22 cellular contexts compared by ENCODE assay signal in genomic region chr5:133383580-133383939, GRCh38.
"Had no signal": no experiment of that assay in that cellular context is flagged by ENCODE, and none has a peak within 500 bp of the region (broad histone marks: within the 10 kb centered on the region; RNA-seq: fewer than 3 reads in every experiment).

No MANE protein-coding gene starts in this region.

- H3K4me3 ChIP-seq: body of pancreas, esophagus muscularis mucosa, gastroesophageal sphincter, heart left ventricle, lower lobe of right lung, suprapubic skin, upper lobe of left lung had no signal

- H3K36me3 Mint-ChIP-seq: activated naive CD8-positive, alpha-beta T cell treated with anti-CD3 and anti-CD28 coated beads, Interleukin-2, amount 10 ng/mL, durations not matched to agents 7 days and 5 days had no signal

- H3K27ac ChIP-seq: body of pancreas, esophagus muscularis mucosa, gastroesophageal sphincter, heart left ventricle, lower lobe of right lung, suprapubic skin, upper lobe of left lung had no signal

- ATAC-seq: activated CD4-positive, CD25-positive, alpha-beta regulatory T cell treated with anti-CD3 and anti-CD28 coated beads, Interleukin-2, amount 50 U/mL, for 24 hours; body of pancreas; gastroesophageal sphincter; lower lobe of right lung had no signal

- H3K9me3 Mint-ChIP-seq: activated T-cell treated with anti-CD3 and anti-CD28 coated beads, Interleukin-2, amount 50 U/mL, for 24 hours; activated T-helper 2 cell treated with anti-CD3 and anti-CD28 coated beads, Interferon-gamma antibody, Interleukin-2, Interleukin-4, amounts not matched to agents 10 μg/mL and 5 μg/mL and 100 μg/mL, durations not matched to agents 14 hours and 24 hours and 36 hours; stimulated activated naive CD8-positive, alpha-beta T cell treated with anti-CD3 and anti-CD28 coated beads, Interleukin-15, Interleukin-2, amounts not matched to agents 100 ng/mL and 50 ng/mL, for 24 hours; T-helper 1 cell treated with Interleukin-12 subunit alpha and Interleukin-12 subunit beta and Interleukin-4 antibody, amounts not matched to agents 30 μg/mL and 1 μg/mL, for 36 hours had no signal

- H3K27me3 ChIP-seq: body of pancreas, suprapubic skin, upper lobe of left lung had no signal

- H3K9me3 ChIP-seq: body of pancreas, esophagus muscularis mucosa, gastroesophageal sphincter, lower lobe of right lung, upper lobe of left lung had no signal

- H3K36me3 ChIP-seq: esophagus muscularis mucosa, gastroesophageal sphincter, heart left ventricle, lower lobe of right lung, suprapubic skin, upper lobe of left lung had no signal

- DNase-seq: activated CD4-positive, alpha-beta T cell treated with anti-CD3 and anti-CD28 coated beads, Interleukin-2, amount 50 U/mL, for 4 hours; activated naive CD4-positive, alpha-beta T cell treated with Interleukin-2 at 50 U/mL for 16 hours; activated naive CD8-positive, alpha-beta T cell treated with anti-CD3 and anti-CD28 coated beads, Interleukin-2, amount 10 ng/mL, durations not matched to agents 7 days and 5 days; activated T-cell treated with anti-CD3 and anti-CD28 coated beads, Interleukin-2, amount 50 U/mL, for 24 hours; amygdala; body of pancreas; central memory CD4-positive, alpha-beta T cell; left cardiac atrium; lower lobe of right lung; midbrain; occipital lobe; retina; upper lobe of left lung had no signal

- H3K27ac Mint-ChIP-seq: activated naive CD8-positive, alpha-beta T cell treated with anti-CD3 and anti-CD28 coated beads, Interleukin-2, amount 10 ng/mL, durations not matched to agents 7 days and 5 days; activated T-cell treated with anti-CD3 and anti-CD28 coated beads, Interleukin-2, amount 50 U/mL, for 24 hours; activated T-helper 2 cell treated with anti-CD3 and anti-CD28 coated beads, Interferon-gamma antibody, Interleukin-2, Interleukin-4, amounts not matched to agents 10 μg/mL and 5 μg/mL and 100 μg/mL, durations not matched to agents 14 hours and 24 hours and 36 hours; nephron; stimulated activated naive CD8-positive, alpha-beta T cell treated with anti-CD3 and anti-CD28 coated beads, Interleukin-15, Interleukin-2, amounts not matched to agents 100 ng/mL and 50 ng/mL, for 24 hours; T-helper 1 cell treated with Interleukin-12 subunit alpha and Interleukin-12 subunit beta and Interleukin-4 antibody, amounts not matched to agents 30 μg/mL and 1 μg/mL, for 36 hours had no signal

- H3K4me3 Mint-ChIP-seq: activated naive CD8-positive, alpha-beta T cell treated with anti-CD3 and anti-CD28 coated beads, Interleukin-2, amount 10 ng/mL, durations not matched to agents 7 days and 5 days; activated T-cell treated with anti-CD3 and anti-CD28 coated beads, Interleukin-2, amount 50 U/mL, for 24 hours; nephron; stimulated activated naive CD8-positive, alpha-beta T cell treated with anti-CD3 and anti-CD28 coated beads, Interleukin-15, Interleukin-2, amounts not matched to agents 100 ng/mL and 50 ng/mL, for 24 hours; T-helper 1 cell treated with Interleukin-12 subunit alpha and Interleukin-12 subunit beta and Interleukin-4 antibody, amounts not matched to agents 30 μg/mL and 1 μg/mL, for 36 hours had no signal

- H3K4me1 ChIP-seq: body of pancreas, esophagus muscularis mucosa, gastroesophageal sphincter, heart left ventricle, lower lobe of right lung, suprapubic skin, upper lobe of left lung had no signal

- H3K4me1 Mint-ChIP-seq: activated naive CD8-positive, alpha-beta T cell treated with anti-CD3 and anti-CD28 coated beads, Interleukin-2, amount 10 ng/mL, durations not matched to agents 7 days and 5 days had no signal
